ENCODE assay signal across 11 cellular contexts in genomic region chr10:76864913-76865312, GRCh38.
"Had no signal": no experiment of that assay in that cellular context is flagged by ENCODE, and none has a peak within 500 bp of the region (broad histone marks: within the 10 kb centered on the region; RNA-seq: fewer than 3 reads in every experiment).

No MANE protein-coding gene starts in this region.

- ATAC-seq: GM23338, HCT116 had no signal

- H3K9ac ChIP-seq: GM23248 had no signal

- H3K4me2 ChIP-seq: GM23338 had no signal

- DNase-seq: GM23248, GOT3, H7, H9, HCEC 1CT, HFFc6 had no signal

- H3K4me1 ChIP-seq: HAP-1 had no signal

- H3K36me3 ChIP-seq: HAP-1 had no signal

- H3K4me3 ChIP-seq: GM23248, GM23338, HAP-1 had no signal

- FAIRE-seq: H1, H54 had no signal

- H3K9me3 ChIP-seq: HAP-1 had no signal

- H3K27ac ChIP-seq: GM23248 had no signal

- H2AFZ ChIP-seq: GM23248, GM23338 had no signal
